In the genomic region with DNA sequence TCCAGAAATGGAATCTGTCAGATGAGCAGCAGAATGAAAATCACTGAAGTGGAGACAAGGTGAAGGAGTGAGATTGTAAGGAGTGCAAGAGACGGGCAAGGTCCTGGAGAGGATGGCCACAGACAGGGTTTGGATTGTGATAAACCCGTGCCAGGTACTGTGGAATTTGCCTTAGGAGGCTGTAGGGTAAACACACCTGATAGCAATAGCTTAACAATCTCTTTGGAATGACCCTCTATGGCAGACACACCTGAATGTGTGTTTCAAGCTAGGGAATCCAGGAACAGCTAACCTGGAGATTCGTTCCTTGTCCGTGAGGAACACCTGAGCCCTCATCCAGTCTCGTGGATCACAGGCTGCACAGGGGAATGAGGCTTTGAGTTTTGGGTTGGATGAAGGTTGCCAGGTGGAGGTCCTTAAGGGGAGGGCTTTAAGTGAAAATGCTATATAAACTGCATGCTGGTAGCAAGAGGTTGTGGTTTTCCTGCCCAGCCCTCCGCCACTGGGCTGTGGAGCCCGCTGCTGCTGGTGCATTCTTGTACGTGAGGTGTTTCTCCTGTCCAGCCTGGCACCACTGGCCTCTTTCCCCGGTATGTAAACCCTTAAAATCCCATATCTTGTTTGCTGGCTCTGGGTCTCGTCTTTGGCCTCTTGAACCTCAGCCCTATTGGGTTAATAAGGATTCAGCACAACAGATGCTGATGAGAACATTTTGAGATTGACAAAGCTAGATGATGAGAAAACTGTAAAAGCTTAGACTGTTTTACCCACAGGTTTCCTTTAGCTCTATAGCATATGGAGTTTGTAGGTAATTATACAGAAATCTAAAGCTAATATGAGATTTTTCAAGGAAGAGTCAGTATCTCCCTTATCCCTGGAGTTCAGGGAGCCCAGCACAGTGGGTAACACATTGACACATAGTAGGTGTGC, we compare ENCODE assay signal across 18 cellular contexts.
DNase-seq lines count a peak whose midpoint lies in the region; ATAC-seq and TF ChIP-seq lines count a peak whose summit lies in the region.
"Had no signal": no experiment of that assay in that cellular context is flagged by ENCODE, and none has a peak within 500 bp of the region (broad histone marks: within the 10 kb centered on the region; RNA-seq: fewer than 3 reads in every experiment).

No MANE protein-coding gene starts in this region.

- peaks cover 3% of the 10 kb centered on the region for H3K9me3 Mint-ChIP-seq in activated CD4-positive, alpha-beta T cell treated with anti-CD3 and anti-CD28 coated beads, Interleukin-2, amount 10 ng/mL, durations not matched to agents 7 days and 5 days
- H3K9me3 Mint-ChIP-seq in CD4-positive, alpha-beta T cell: no peaks in the 10 kb centered on the region
- H3K9me3 Mint-ChIP-seq in activated T-cell treated with anti-CD3 and anti-CD28 coated beads, Interleukin-2, amount 50 U/mL, for 24 hours: no peaks in the 10 kb centered on the region
- H3K9me3 Mint-ChIP-seq: nephron progenitor cell; stimulated activated naive B cell treated with anti-CD40 and anti-IgM and Interleukin-4, amounts not matched to agents 10 μg/mL and 1 μg/mL and 100 μg/mL, for 72 hours had no signal

- H3K9me3 ChIP-seq in CD4-positive, alpha-beta T cell (ENCODE audit: control insufficient read depth, low read length): no peaks in the 10 kb centered on the region
- H3K9me3 ChIP-seq in effector memory CD4-positive, alpha-beta T cell (ENCODE audit: control insufficient read depth, low read length): no peaks in the 10 kb centered on the region
- H3K9me3 ChIP-seq in PC-3 (ENCODE audit: low read length): no peaks in the 10 kb centered on the region
- H3K9me3 ChIP-seq: prostate gland had no signal

- peaks cover 45% of the 10 kb centered on the region for H3K36me3 Mint-ChIP-seq in activated CD4-positive, alpha-beta T cell treated with anti-CD3 and anti-CD28 coated beads, Interleukin-2, amount 10 ng/mL, durations not matched to agents 7 days and 5 days (ENCODE audit: low read depth)
- peaks cover 37% of the 10 kb centered on the region for H3K36me3 Mint-ChIP-seq in CD4-positive, alpha-beta T cell (ENCODE audit: low read depth)
- peaks cover 20% of the 10 kb centered on the region for H3K36me3 Mint-ChIP-seq in activated T-cell treated with anti-CD3 and anti-CD28 coated beads, Interleukin-2, amount 50 U/mL, for 24 hours (ENCODE audit: low read depth)

- peaks cover 12% of the 10 kb centered on the region for H3K4me1 ChIP-seq in effector memory CD4-positive, alpha-beta T cell (ENCODE audit: control insufficient read depth, insufficient read depth, low read length, poor library complexity, severe bottlenecking)
- no peaks in the 10 kb centered on the region for H3K4me1 ChIP-seq in PC-3 (ENCODE audit: insufficient read depth, low read length)
- H3K4me1 ChIP-seq: prostate gland had no signal

- TF ChIP-seq CTCF in CD4-positive, alpha-beta T cell (IDR thresholded peaks at IDR 0.05): no peak
- no peak for TF ChIP-seq CTCF in PC-3 (conservative IDR thresholded peaks at IDR 0.05; ENCODE audit: low read depth, low read length)

- H3K9ac ChIP-seq in PC-3 (ENCODE audit: low read length): no peak overlapping the region

- H3K79me2 ChIP-seq in PC-3 (ENCODE audit: low read length): no peaks in the 10 kb centered on the region
- H3K79me2 ChIP-seq: hepatocyte had no signal

- H4K20me1 ChIP-seq in PC-3 (ENCODE audit: low read length): no peaks in the 10 kb centered on the region

- DNase-seq in activated CD4-positive, alpha-beta T cell treated with anti-CD3 and anti-CD28 coated beads, Interleukin-2, amount 10 ng/mL, durations not matched to agents 7 days and 5 days: no peak
- no peak for DNase-seq in activated CD4-positive, alpha-beta T cell treated with anti-CD3 and anti-CD28 coated beads for 48 hours
- DNase-seq in CD4-positive, alpha-beta T cell: peak in 6 of 10 experiments; percentile 12 to 52 (median 31)
- DNase-seq in activated T-cell treated with anti-CD3 and anti-CD28 coated beads, Interleukin-2, amount 50 U/mL, for 24 hours: peak; percentile 50
- DNase-seq in effector memory CD4-positive, alpha-beta T cell: no peak
- DNase-seq in DMS153 (lab: John Stamatoyannopoulos, UW) (no peak), cortex of kidney (lab: John Stamatoyannopoulos, UW) (no peak), PC-3 (no peak)
- DNase-seq: GDM1; islet precursor cell; NCI-H1092; NCI-H2107; NCI-H526 treated with DMSO at 0.1 percent for 48 hours; nephron progenitor cell; stimulated activated naive B cell treated with anti-CD40 and anti-IgM and Interleukin-4, amounts not matched to agents 10 μg/mL and 1 μg/mL and 100 μg/mL, for 72 hours had no signal

- CTCF ChIA-PET in activated CD4-positive, alpha-beta T cell treated with anti-CD3 and anti-CD28 coated beads, Interleukin-2, amount 10 ng/mL, durations not matched to agents 7 days and 5 days (lab: Charles Lee): interaction anchor here (1.1 to 3.1 kb wide), 6 partner anchors 9 to 160 kb away, joined by 3 to 15 read pairs (median 4); no protein-coding TSS in a partner anchor
- CTCF ChIA-PET in CD4-positive, alpha-beta T cell (lab: Charles Lee): interaction anchor here (0.6 to 1.9 kb wide), 5 partner anchors 12 to 213 kb away, joined by 3 to 10 read pairs (median 3); no protein-coding TSS in a partner anchor
- CTCF ChIA-PET in PC-3 (lab: Charles Lee): no interaction called here

- H3F3A ChIP-seq in PC-3 (ENCODE audit: low read length, unreplicated experiment): no peaks in the 10 kb centered on the region

- no peaks in the 10 kb centered on the region for H3K27me3 Mint-ChIP-seq in activated CD4-positive, alpha-beta T cell treated with anti-CD3 and anti-CD28 coated beads, Interleukin-2, amount 10 ng/mL, durations not matched to agents 7 days and 5 days
- no peaks in the 10 kb centered on the region for H3K27me3 Mint-ChIP-seq in CD4-positive, alpha-beta T cell
- H3K27me3 Mint-ChIP-seq in activated T-cell treated with anti-CD3 and anti-CD28 coated beads, Interleukin-2, amount 50 U/mL, for 24 hours: no peaks in the 10 kb centered on the region
- H3K27me3 Mint-ChIP-seq: stimulated activated naive B cell treated with anti-CD40 and anti-IgM and Interleukin-4, amounts not matched to agents 10 μg/mL and 1 μg/mL and 100 μg/mL, for 72 hours had no signal

- ATAC-seq in CD4-positive, alpha-beta T cell (ENCODE audit: poor library complexity): peak; percentile 71
- no peak for ATAC-seq in PC-3
- ATAC-seq: K562; stimulated activated naive B cell treated with anti-CD40 and anti-IgM and Interleukin-4, amounts not matched to agents 10 μg/mL and 1 μg/mL and 100 μg/mL, for 72 hours had no signal

- H3K4me3 ChIP-seq in effector memory CD4-positive, alpha-beta T cell (ENCODE audit: insufficient read depth, low read depth, low read length, poor library complexity, severe bottlenecking): peak overlapping the region; percentile 57
- no peak overlapping the region for H3K4me3 ChIP-seq in PC-3 (ENCODE audit: low read length)
- H3K4me3 ChIP-seq: hepatocyte, K562, prostate gland had no signal

- intact Hi-C loops in CD4-positive, alpha-beta T cell (cut with DNase I, micrococcal nuclease): no loop called here
- intact Hi-C loops in PC-3 (cut with micrococcal nuclease): no loop called here

- no peaks in the 10 kb centered on the region for H3K9me2 ChIP-seq in PC-3 (replicated peaks; ENCODE audit: low read length)

- BruUV-seq in PC-3 (replicated peaks; lab: Mats Ljungman, UMichigan): no TSS peak

- H3K4me1 Mint-ChIP-seq in activated CD4-positive, alpha-beta T cell treated with anti-CD3 and anti-CD28 coated beads, Interleukin-2, amount 10 ng/mL, durations not matched to agents 7 days and 5 days: peaks cover 27% of the 10 kb centered on the region
- peaks cover 21% of the 10 kb centered on the region for H3K4me1 Mint-ChIP-seq in CD4-positive, alpha-beta T cell (ENCODE audit: low read depth)
- H3K4me1 Mint-ChIP-seq in activated T-cell treated with anti-CD3 and anti-CD28 coated beads, Interleukin-2, amount 50 U/mL, for 24 hours (ENCODE audit: low read depth): peaks cover 29% of the 10 kb centered on the region

- POLR2A ChIA-PET in activated CD4-positive, alpha-beta T cell treated with anti-CD3 and anti-CD28 coated beads, Interleukin-2, amount 10 ng/mL, durations not matched to agents 7 days and 5 days (lab: Charles Lee): no interaction called here
- POLR2A ChIA-PET in CD4-positive, alpha-beta T cell (lab: Charles Lee): interaction anchor here (0.6 to 3.2 kb wide), 7 partner anchors 8 to 80 kb away, joined by 3 to 40 read pairs (median 4); no protein-coding TSS in a partner anchor
- POLR2A ChIA-PET in PC-3 (lab: Charles Lee; ENCODE audit: unreplicated experiment): no interaction called here

- H3K27ac Mint-ChIP-seq in activated CD4-positive, alpha-beta T cell treated with anti-CD3 and anti-CD28 coated beads, Interleukin-2, amount 10 ng/mL, durations not matched to agents 7 days and 5 days: peak overlapping the region; percentile 65
- H3K27ac Mint-ChIP-seq in CD4-positive, alpha-beta T cell: no peak overlapping the region
- H3K27ac Mint-ChIP-seq in activated T-cell treated with anti-CD3 and anti-CD28 coated beads, Interleukin-2, amount 50 U/mL, for 24 hours: no peak overlapping the region
- H3K27ac Mint-ChIP-seq: nephron progenitor cell; stimulated activated naive B cell treated with anti-CD40 and anti-IgM and Interleukin-4, amounts not matched to agents 10 μg/mL and 1 μg/mL and 100 μg/mL, for 72 hours had no signal

- H3K27me3 ChIP-seq in CD4-positive, alpha-beta T cell (ENCODE audit: control insufficient read depth, insufficient read depth, low read length): no peaks in the 10 kb centered on the region
- H3K27me3 ChIP-seq in effector memory CD4-positive, alpha-beta T cell (replicated peaks; ENCODE audit: control insufficient read depth, insufficient read depth, low read length, poor library complexity, severe bottlenecking): no peaks in the 10 kb centered on the region
- peaks cover 82% of the 10 kb centered on the region for H3K27me3 ChIP-seq in PC-3 (ENCODE audit: low read length)

- H3K4me3 Mint-ChIP-seq in activated CD4-positive, alpha-beta T cell treated with anti-CD3 and anti-CD28 coated beads, Interleukin-2, amount 10 ng/mL, durations not matched to agents 7 days and 5 days: peak overlapping the region; percentile 31
- no peak overlapping the region for H3K4me3 Mint-ChIP-seq in CD4-positive, alpha-beta T cell
- peak overlapping the region; percentile 41 for H3K4me3 Mint-ChIP-seq in activated T-cell treated with anti-CD3 and anti-CD28 coated beads, Interleukin-2, amount 50 U/mL, for 24 hours
- H3K4me3 Mint-ChIP-seq: nephron progenitor cell had no signal

- no peak overlapping the region for H3K4me2 ChIP-seq in PC-3 (ENCODE audit: low read length)
- H3K4me2 ChIP-seq: hepatocyte had no signal

- peak overlapping the region; percentile 43 for H3K27ac ChIP-seq in CD4-positive, alpha-beta T cell (ENCODE audit: low read depth, low read length)
- H3K27ac ChIP-seq in effector memory CD4-positive, alpha-beta T cell (ENCODE audit: insufficient read depth, low read length, poor library complexity, severe bottlenecking): peak overlapping the region; percentile 69
- H3K27ac ChIP-seq in PC-3 (ENCODE audit: low read length): no peak overlapping the region
- H3K27ac ChIP-seq: hepatocyte, prostate gland had no signal

- H3K36me3 ChIP-seq in effector memory CD4-positive, alpha-beta T cell (ENCODE audit: control insufficient read depth, insufficient read depth, low read length): peaks cover 8% of the 10 kb centered on the region
- H3K36me3 ChIP-seq in PC-3 (ENCODE audit: low read depth, low read length): no peaks in the 10 kb centered on the region
- H3K36me3 ChIP-seq: prostate gland had no signal

- no peak overlapping the region for H2AFZ ChIP-seq in PC-3 (ENCODE audit: low read length)
- H2AFZ ChIP-seq: hepatocyte had no signal

Comparison
In these comparisons a context has a peak if more than half of its experiments do, and no peak if none do; other contexts are left out.
1. DNase-seq: peak in CD4-positive, alpha-beta T cell (6 of 10) and activated T-cell treated with anti-CD3 and anti-CD28 coated beads, Interleukin-2, amount 50 U/mL, for 24 hours (single experiment); none in activated CD4-positive, alpha-beta T cell treated with anti-CD3 and anti-CD28 coated beads, Interleukin-2, amount 10 ng/mL, durations not matched to agents 7 days and 5 days (single experiment), activated CD4-positive, alpha-beta T cell treated with anti-CD3 and anti-CD28 coated beads for 48 hours (single experiment), effector memory CD4-positive, alpha-beta T cell (0 of 3), DMS153 (single experiment), cortex of kidney (single experiment) and PC-3 (single experiment).